Comparison of ENCODE assay signal across 12 cellular contexts in genomic region chr12:132329036-132329738, GRCh38. TPM values are rescaled to one million over a fixed set of nuclear protein-coding genes. Genes with fewer than 3 reads are reported as not detected.
DNase-seq lines count a peak whose midpoint lies in the region; FAIRE-seq and TF ChIP-seq lines count a peak whose summit lies in the region.
"Had no signal": no experiment of that assay in that cellular context is flagged by ENCODE, and none has a peak within 500 bp of the region (broad histone marks: within the 10 kb centered on the region; RNA-seq: fewer than 3 reads in every experiment).

Gene GALNT9 (minus strand): TSS chr12:132329589. CDS start chr12:132329203, 386 bp downstream.

- no peak for TF ChIP-seq POLR2A in lower leg skin (IDR thresholded peaks at IDR 0.05)

- H3K36me3 Mint-ChIP-seq in activated T-cell treated with anti-CD3 and anti-CD28 coated beads, Interleukin-2, amount 50 U/mL, for 24 hours (ENCODE audit: low read depth), result no peaks in the 10 kb centered on the region

- no peaks in the 10 kb centered on the region for H3K9me3 Mint-ChIP-seq in activated T-cell treated with anti-CD3 and anti-CD28 coated beads, Interleukin-2, amount 50 U/mL, for 24 hours

- no peak within 1 kb of the TSS for H3K4me3 Mint-ChIP-seq in activated T-cell treated with anti-CD3 and anti-CD28 coated beads, Interleukin-2, amount 50 U/mL, for 24 hours

- WGBS in lower leg skin, 2 donors, result 1 to 8% methylated on average over 16 to 56 of the region's 86 CpGs

- peaks cover 22% of the 10 kb centered on the region for H3K4me1 Mint-ChIP-seq in activated T-cell treated with anti-CD3 and anti-CD28 coated beads, Interleukin-2, amount 50 U/mL, for 24 hours (ENCODE audit: low read depth)

- TF ChIP-seq CTCF in lower leg skin (IDR thresholded peaks at IDR 0.05), result no peak

- intact Hi-C loops in lower leg skin (cut with DNase I; ENCODE audit: low total_unique reads), result no loop called here

- no peak for FAIRE-seq in urothelium cell line (lab: Jason Lieb, UNC)

- no peak within 1 kb of the TSS for H3K27ac Mint-ChIP-seq in activated T-cell treated with anti-CD3 and anti-CD28 coated beads, Interleukin-2, amount 50 U/mL, for 24 hours
- H3K27ac Mint-ChIP-seq: activated T-helper 2 cell treated with anti-CD3 and anti-CD28 coated beads, Interferon-gamma antibody, Interleukin-2, Interleukin-4, amounts not matched to agents 10 μg/mL and 5 μg/mL and 100 μg/mL, durations not matched to agents 14 hours and 24 hours and 36 hours had no signal

- peak; percentile 19 for DNase-seq in stimulated activated CD4-positive, alpha-beta T cell treated with anti-CD3 and anti-CD28 coated beads, Interleukin-4, amount 100 ng/mL, for 1 hour
- no peak for DNase-seq in stimulated activated CD4-positive, alpha-beta T cell treated with anti-CD3 and anti-CD28 coated beads, Interleukin-2, amount 100 ng/mL, for 48 hours
- peak; percentile 46 for DNase-seq in activated T-cell treated with anti-CD3 and anti-CD28 coated beads, Interleukin-2, amount 50 U/mL, for 24 hours
- peak; percentile 94 for DNase-seq in iPS-NIHi11 (ENCODE audit: low spot score)
- DNase-seq in urothelium cell line (ENCODE audit: low spot score), result peak; percentile 58
- DNase-seq in NCI-H2029 treated with DMSO at 0.1 percent for 48 hours (lab: John Stamatoyannopoulos, UW), result no peak
- DNase-seq in lower leg skin (ENCODE audit: low spot score in 2 of 2), result no peak
- no peak for DNase-seq in epidermal melanocyte (ENCODE audit: insufficient read length, low spot score)
- DNase-seq: Calu3, Kasumi-1, tibial artery had no signal

- H3K4me3 ChIP-seq in lower leg skin (ENCODE audit: low read depth, poor library complexity, severe bottlenecking), result no peak within 1 kb of the TSS

- H3K27me3 Mint-ChIP-seq in activated T-cell treated with anti-CD3 and anti-CD28 coated beads, Interleukin-2, amount 50 U/mL, for 24 hours, result peaks cover 65% of the 10 kb centered on the region

RNA-seq across cellular contexts. Expression of gene GALNT9, which starts in this region (rescaled TPM):
- under 1 TPM in 1 of 4 donors, not detected in 3; 0.13 TPM for total RNA-seq in lower leg skin
- total RNA-seq: activated T-helper 2 cell treated with anti-CD3 and anti-CD28 coated beads, Interferon-gamma antibody, Interleukin-2, Interleukin-4, amounts not matched to agents 10 μg/mL and 5 μg/mL and 100 μg/mL, durations not matched to agents 14 hours and 24 hours and 36 hours had no signal

Comparison
In these comparisons a context has a peak if more than half of its experiments do, and no peak if none do; other contexts are left out.
1. DNase-seq: peak in stimulated activated CD4-positive, alpha-beta T cell treated with anti-CD3 and anti-CD28 coated beads, Interleukin-4, amount 100 ng/mL, for 1 hour (single experiment), activated T-cell treated with anti-CD3 and anti-CD28 coated beads, Interleukin-2, amount 50 U/mL, for 24 hours (single experiment), iPS-NIHi11 (single experiment) and urothelium cell line (single experiment); none in stimulated activated CD4-positive, alpha-beta T cell treated with anti-CD3 and anti-CD28 coated beads, Interleukin-2, amount 100 ng/mL, for 48 hours (0 of 2), NCI-H2029 treated with DMSO at 0.1 percent for 48 hours (single experiment), lower leg skin (0 of 2) and epidermal melanocyte (single experiment).